ENCODE assay signal across 25 cellular contexts in genomic region chr2:8165550-8165949, GRCh38.
DNase-seq lines count a peak whose midpoint lies in the region; ATAC-seq, FAIRE-seq and TF ChIP-seq lines count a peak whose summit lies in the region.
"Had no signal": no experiment of that assay in that cellular context is flagged by ENCODE, and none has a peak within 500 bp of the region (broad histone marks: within the 10 kb centered on the region; RNA-seq: fewer than 3 reads in every experiment).

No MANE protein-coding gene starts in this region.

- TF ChIP-seq RAD21 in HepG2 (CRISPR knock-in tag; IDR thresholded peaks at IDR 0.05) (no peak), H1 (IDR thresholded peaks at IDR 0.05 in 1 of 2, conservative IDR thresholded peaks at IDR 0.05 in 1 of 2; ENCODE audit: low read depth in 2 of 2, low read length in 2 of 2) (no peak)

- WGBS in HepG2 (ENCODE audit: low lambda C conversion rate), result 6% methylated on average over 5 of the region's 5 CpGs
- 67% methylated on average over 5 of the region's 5 CpGs for WGBS in right lobe of liver (ENCODE audit: insufficient coverage, low coverage, low lambda C conversion rate, missing lambda C conversion rate)
- WGBS in H1 (ENCODE audit: extremely low coverage in 1 of 2, insufficient coverage in 1 of 2, insufficient read length in 1 of 2, insufficient replicate concordance in 2 of 2, low coverage in 1 of 2, low lambda C conversion rate in 2 of 2, missing lambda C conversion rate in 1 of 2), 2 experiments, result 96% methylated on average over 5 of the region's 5 CpGs; no CpG with 5 or more reads in 1 of the 2 experiments

- H3K9ac ChIP-seq in HepG2 (ENCODE audit: insufficient read depth, low read depth, low read length), result no peak overlapping the region
- H3K9ac ChIP-seq in H1 (replicated peaks in 1 of 4; ENCODE audit: extremely low read depth in 1 of 4, low read depth in 3 of 4, low read length in 3 of 4), result no peak overlapping the region
- H3K9ac ChIP-seq: BLaER1 had no signal

- H3K4me2 ChIP-seq in HepG2 (ENCODE audit: low read depth, low read length) (peak overlapping the region; percentile 39), H1 (ENCODE audit: insufficient read depth in 1 of 2, low read depth in 2 of 2, low read length in 2 of 2) (no peak overlapping the region)
- H3K4me2 ChIP-seq: A549, BLaER1 had no signal

- POLR2A ChIA-PET in HepG2 (lab: Yijun Ruan, JAX), result no interaction called here
- POLR2A ChIA-PET in H1 (lab: Charles Lee; ENCODE audit: partially characterized antibody), result no interaction called here

- no peak overlapping the region for H2BK20ac ChIP-seq in H1 (ENCODE audit: low read length)

- H3K27me3 ChIP-seq in HepG2 (ENCODE audit: control insufficient read depth in 1 of 2, insufficient read depth in 2 of 2, low read length in 2 of 2) (no peaks in the 10 kb centered on the region), right lobe of liver (no peaks in the 10 kb centered on the region), H1 (replicated peaks in 1 of 4; ENCODE audit: control insufficient read depth in 3 of 4, extremely low read depth in 1 of 4, insufficient read depth in 3 of 4, low read length in 3 of 4) (no peaks in the 10 kb centered on the region; a peak in 3 of 7 replicates)
- H3K27me3 ChIP-seq: BE2C, BLaER1 had no signal

- no peak overlapping the region for H4K91ac ChIP-seq in H1 (replicated peaks; ENCODE audit: insufficient read length, low read length)

- no peak overlapping the region for H4K8ac ChIP-seq in H1 (ENCODE audit: extremely low read depth, insufficient read depth, low read length)

- H2AFZ ChIP-seq in HepG2 (ENCODE audit: low read length), result no peak overlapping the region
- H2AFZ ChIP-seq in H1 (ENCODE audit: low read length), result 0 out of 2 replicates have a peak overlapping the region, but pooled peaks have one; percentile 24

- H2AK5ac ChIP-seq in H1 (ENCODE audit: low read depth, low read length), result no peak overlapping the region

- H3K4me1 ChIP-seq in HepG2 (ENCODE audit: insufficient read depth, low read length) (peaks cover 31% of the 10 kb centered on the region), right lobe of liver (no peaks in the 10 kb centered on the region), H1 (replicated peaks in 1 of 4; ENCODE audit: control insufficient read depth in 3 of 4, insufficient read depth in 4 of 4, low read length in 3 of 4) (no peaks in the 10 kb centered on the region)
- H3K4me1 ChIP-seq: A549 had no signal

- H3K36me3 ChIP-seq in HepG2 (replicated peaks in 1 of 2; ENCODE audit: control insufficient read depth in 1 of 2, insufficient read depth in 2 of 2, low read length in 2 of 2) (no peaks in the 10 kb centered on the region), right lobe of liver (no peaks in the 10 kb centered on the region), H1 (ENCODE audit: control insufficient read depth in 2 of 4, insufficient read depth in 4 of 4, low read length in 3 of 4) (no peaks in the 10 kb centered on the region)
- H3K36me3 ChIP-seq: BE2C, BLaER1 had no signal

- H3K79me2 ChIP-seq in HepG2 (ENCODE audit: insufficient read depth, low read length) (no peaks in the 10 kb centered on the region), H1 (ENCODE audit: control insufficient read depth in 1 of 2, insufficient read depth in 2 of 2, low read length in 2 of 2) (no peaks in the 10 kb centered on the region)

- H4K5ac ChIP-seq in H1 (ENCODE audit: insufficient read length, low read depth, low read length), result no peak overlapping the region

- H2BK15ac ChIP-seq in H1 (ENCODE audit: low read length), result no peak overlapping the region

- ATAC-seq in HepG2 (peak; percentile 75), right lobe of liver (no peak), GM21619 (IDR thresholded peaks at IDR 0.05; ENCODE audit: unreplicated experiment) (no peak)
- ATAC-seq: A549, GM12878 had no signal

- peak; percentile 70 for FAIRE-seq in HepG2 (lab: Jason Lieb, UNC)
- FAIRE-seq in H1 (lab: Jason Lieb, UNC), result no peak
- FAIRE-seq: A549, GM12878, GM12892, GM18507 had no signal

- TF ChIP-seq EP300 in HepG2 (IDR thresholded peaks at IDR 0.05; ENCODE audit: low read depth in 2 of 2, low read length in 2 of 2) (0 out of 4 replicates have a peak, but pooled peaks of 1 of the 2 experiments have one; percentile 41), HepG2 (CRISPR knock-in tag; IDR thresholded peaks at IDR 0.05; ENCODE audit: borderline replicate concordance) (no peak), H1 (IDR thresholded peaks at IDR 0.05; ENCODE audit: borderline replicate concordance in 1 of 2, low read depth in 2 of 2, low read length in 2 of 2) (no peak)

- H3K4ac ChIP-seq in H1 (replicated peaks; ENCODE audit: insufficient read length, low read depth, low read length), result no peak overlapping the region

- H3K14ac ChIP-seq in H1 (ENCODE audit: insufficient read length), result no peak overlapping the region

- no peak overlapping the region for H2BK5ac ChIP-seq in H1 (ENCODE audit: low read depth, low read length)

- H3K23me2 ChIP-seq in H1 (ENCODE audit: low read depth, low read length), result no peaks in the 10 kb centered on the region

- no peak overlapping the region for H3K4me3 ChIP-seq in HepG2 (replicated peaks in 1 of 3; ENCODE audit: insufficient read depth in 1 of 3, low read depth in 2 of 3, low read length in 3 of 3)
- H3K4me3 ChIP-seq in right lobe of liver, result no peak overlapping the region
- no peak overlapping the region for H3K4me3 ChIP-seq in H1 (ENCODE audit: extremely low read depth in 1 of 4, insufficient read depth in 2 of 4, low read depth in 3 of 4, low read length in 4 of 4)
- H3K4me3 ChIP-seq: A549, BLaER1, GM12878 had no signal

- H3K9me3 ChIP-seq in HepG2 (ENCODE audit: low read length) (no peaks in the 10 kb centered on the region), right lobe of liver (no peaks in the 10 kb centered on the region), H1 (ENCODE audit: insufficient read depth in 2 of 2, low read depth in 1 of 2, low read length in 1 of 2) (no peaks in the 10 kb centered on the region)
- H3K9me3 ChIP-seq: A549, BE2C, BLaER1 had no signal

- CTCF ChIA-PET in HepG2 (lab: Yijun Ruan, JAX; ENCODE audit: low intra/inter-chr PET ratio, low total read pairs) (no interaction called here), H1 (lab: Charles Lee; ENCODE audit: partially characterized antibody) (interaction anchor here (0.7 kb wide), 1 partner anchor 1043 kb away, joined by 3 read pairs; no protein-coding TSS in a partner anchor)

- H3K23ac ChIP-seq in H1 (ENCODE audit: insufficient read length), result no peak overlapping the region

- H3K27ac ChIP-seq in HepG2 (ENCODE audit: extremely low read length, insufficient read depth, low read length) (no peak overlapping the region), right lobe of liver (no peak overlapping the region), H1 (ENCODE audit: low read depth, low read length) (no peak overlapping the region)
- H3K27ac ChIP-seq: 22Rv1, A549, BLaER1 had no signal

- TF ChIP-seq POLR2A in HepG2 (IDR thresholded peaks at IDR 0.05; ENCODE audit: insufficient read depth in 1 of 2, low read depth in 2 of 2, low read length in 2 of 2) (no peak), right lobe of liver (IDR thresholded peaks at IDR 0.05) (no peak), H1 (IDR thresholded peaks at IDR 0.05; ENCODE audit: control extremely low read depth in 1 of 2, low read depth in 2 of 2, low read length in 2 of 2) (no peak)

- H3K79me1 ChIP-seq in H1 (ENCODE audit: low read depth, low read length), result no peaks in the 10 kb centered on the region

- H2BK12ac ChIP-seq in H1 (ENCODE audit: low read depth, low read length), result no peak overlapping the region

- DNase-seq in HepG2 (ENCODE audit: low spot score) (peak; percentile 30), right lobe of liver (no peak), H1 (ENCODE audit: low read depth in 1 of 2, low spot score in 2 of 2) (no peak), SKM-1 treated with dmso at 0.1 percent for 144 hours (lab: John Stamatoyannopoulos, UW; ENCODE audit: unreplicated experiment) (no peak)
- DNase-seq: AML-193; BE2C; C1 segment of cervical spinal cord; CD4-positive, alpha-beta memory T cell; CD4-positive, CD25-positive, alpha-beta regulatory T cell; CD8-positive, alpha-beta memory T cell; COR-L47; DMS 273 treated with DMSO at 0.1 percent for 48 hours; DMS153; DMS53; DMS79; DND-41; EL; GDM1 had no signal

- no peak overlapping the region for H3K18ac ChIP-seq in H1 (ENCODE audit: extremely low read depth, low read length)

- H2BK120ac ChIP-seq in H1 (replicated peaks; ENCODE audit: low read depth, low read length), result no peak overlapping the region

- H4K20me1 ChIP-seq in HepG2 (ENCODE audit: insufficient read depth, low read length), result no peaks in the 10 kb centered on the region
- no peaks in the 10 kb centered on the region for H4K20me1 ChIP-seq in H1 (replicated peaks in 1 of 2; ENCODE audit: control insufficient read depth in 1 of 2, insufficient read depth in 2 of 2, low read length in 2 of 2)
- H4K20me1 ChIP-seq: BLaER1 had no signal

- TF ChIP-seq CTCF in HepG2 (CRISPR knock-in tag; IDR thresholded peaks at IDR 0.05) (no peak), right lobe of liver (IDR thresholded peaks at IDR 0.05) (no peak), H1 (IDR thresholded peaks at IDR 0.05; ENCODE audit: control extremely low read depth in 1 of 3, insufficient read depth in 1 of 3, low read depth in 1 of 3, low read length in 3 of 3) (no peak)

- in situ Hi-C loops in HepG2 (cut with HindIII; ENCODE audit: extremely low pct_ligation_motif_present, low pct_unique_long_range_greater_than_20kb), result no loop called here

- no TSS peak for BruUV-seq in HepG2 (replicated peaks; lab: Mats Ljungman, UMichigan)

- intact Hi-C loops in HepG2 (cut with micrococcal nuclease; ENCODE audit: unreplicated experiment) (no loop called here), right lobe of liver (cut with DNase I) (no loop called here)

- H3K56ac ChIP-seq in H1 (replicated peaks; ENCODE audit: insufficient read length, low read depth, low read length), result no peak overlapping the region

TF ChIP-seq in HepG2, 621 proteins besides CTCF, POLR2A, EP300 and RAD21 (continues in another document):
- no peak for TF ChIP-seq NBN (conservative IDR thresholded peaks at IDR 0.05)
- TF ChIP-seq HNF4G (IDR thresholded peaks at IDR 0.05; ENCODE audit: borderline replicate concordance, low read depth, low read length), result no peak
- TF ChIP-seq HNF4G (CRISPR knock-in tag; IDR thresholded peaks at IDR 0.05; ENCODE audit: borderline replicate concordance, low read depth), result no peak
- TF ChIP-seq KLF11 (CRISPR knock-in tag; IDR thresholded peaks at IDR 0.05), result no peak
- no peak for TF ChIP-seq ZNF282 (IDR thresholded peaks at IDR 0.05; ENCODE audit: partially characterized antibody)

TF ChIP-seq in H1, 55 proteins besides CTCF, POLR2A, EP300 and RAD21 (continues in another document):
- TF ChIP-seq SUZ12 (IDR thresholded peaks at IDR 0.05; ENCODE audit: low read length) (no peak), BRCA1 (IDR thresholded peaks at IDR 0.05; ENCODE audit: low read depth, low read length) (no peak)

Comparison
In these comparisons a context has a peak if more than half of its experiments do, and no peak if none do; other contexts are left out.
1. Of the 41 proteins assayed by ChIP-seq in both HepG2 and H1: peak only in HepG2: CEBPB; only in H1: none; in both: none; in neither: 39; mixed calls (peak in some experiments, not most) for 1.